8 cellular contexts compared by ENCODE assay signal in genomic region chr1:24501371-24502167, GRCh38. TPM values are rescaled to one million over a fixed set of nuclear protein-coding genes. Genes with fewer than 3 reads are reported as not detected.
DNase-seq lines count a peak whose midpoint lies in the region; ATAC-seq and TF ChIP-seq lines count a peak whose summit lies in the region.

No MANE protein-coding gene starts in this region.

- no peaks in the 10 kb centered on the region for H3K9me3 Mint-ChIP-seq in CD8-positive, alpha-beta T cell

- H3K36me3 ChIP-seq in CD8-positive, alpha-beta T cell (ENCODE audit: insufficient read depth, low read length) = no peaks in the 10 kb centered on the region

- peak overlapping the region; percentile 95 for H3K27ac Mint-ChIP-seq in CD8-positive, alpha-beta T cell

- H3K27ac ChIP-seq in CD8-positive, alpha-beta T cell (ENCODE audit: low read depth, low read length) = peak overlapping the region; percentile 95

- H3K27me3 Mint-ChIP-seq in CD8-positive, alpha-beta T cell (ENCODE audit: low read depth) = no peaks in the 10 kb centered on the region

- ATAC-seq in CD8-positive, alpha-beta T cell = no peak
- no peak for ATAC-seq in omental fat pad (ENCODE audit: low FRiP score)

- intact Hi-C loops in CD8-positive, alpha-beta T cell (cut with DNase I, micrococcal nuclease) = loop anchor here (1.0 to 10.0 kb wide), 12 partner anchors 15 to 543 kb away; partner anchors contain the start of genes NIPAL3 (in 2 of the 2), CLIC4 (in 1 of the 2), PNRC2 (in 1 of the 2) and SRRM1 (in 1 of the 2)

- peak overlapping the region; percentile 81 for H3K4me3 Mint-ChIP-seq in CD8-positive, alpha-beta T cell

- H3K27me3 ChIP-seq in CD8-positive, alpha-beta T cell (ENCODE audit: insufficient read depth, low read length) = no peaks in the 10 kb centered on the region

- peaks cover 38% of the 10 kb centered on the region for H3K4me1 ChIP-seq in CD8-positive, alpha-beta T cell (ENCODE audit: insufficient read depth, low read length)

- DNase-seq in CD8-positive, alpha-beta T cell = peak in 5 of 7 experiments; percentile 8 to 59 (median 37)
- peak; percentile 54 for DNase-seq in HT1080 (ENCODE audit: low read depth)
- DNase-seq in UCSD-AML1 (lab: John Stamatoyannopoulos, UW; ENCODE audit: unreplicated experiment) = peak; percentile 42
- DNase-seq in fibroblast of gingiva (ENCODE audit: low read depth) = peak; percentile 4
- DNase-seq in pons (ENCODE audit: low spot score) = peak; percentile 41
- no peak for DNase-seq in COLO829 (ENCODE audit: low spot score)
- DNase-seq in omental fat pad (ENCODE audit: low spot score) = no peak
- DNase-seq in NCI-H226 = no peak

- peak overlapping the region; percentile 76 for H3K4me3 ChIP-seq in CD8-positive, alpha-beta T cell (ENCODE audit: low read depth, low read length)

- CTCF ChIA-PET in CD8-positive, alpha-beta T cell (lab: Charles Lee) = interaction anchor here (1.0 to 8.7 kb wide), 11 partner anchors 10 to 86 kb away, joined by 3 to 72 read pairs (median 6); partner anchors contain the start of genes NIPAL3 and STPG1

- peaks cover 63% of the 10 kb centered on the region for H3K4me1 Mint-ChIP-seq in CD8-positive, alpha-beta T cell (ENCODE audit: low read depth)

- peaks cover 18% of the 10 kb centered on the region for H3K36me3 Mint-ChIP-seq in CD8-positive, alpha-beta T cell

- POLR2A ChIA-PET in CD8-positive, alpha-beta T cell (lab: Charles Lee) = interaction anchor here (0.6 to 8.5 kb wide), 18 partner anchors 9 to 89 kb away, joined by 3 to 148 read pairs (median 5); partner anchors contain the start of genes NIPAL3 and STPG1

- no peaks in the 10 kb centered on the region for H3K9me3 ChIP-seq in CD8-positive, alpha-beta T cell (ENCODE audit: low read length)

- no peak for TF ChIP-seq CTCF in CD8-positive, alpha-beta T cell (IDR thresholded peaks at IDR 0.05)
- no peak for TF ChIP-seq CTCF in omental fat pad (IDR thresholded peaks at IDR 0.05)

RNA-seq across cellular contexts. Expression of gene RCAN3, which starts 1.1 kb away (rescaled TPM):
- 100 to 1,000 TPM; 129 to 130 TPM for total RNA-seq in CD8-positive, alpha-beta T cell
- 6.5 and 8.8 TPM in 2 replicates for total RNA-seq in HT1080 (2014; rRNA removed; shearing (Covaris generic))
- polyA plus RNA-seq in HT1080 (2015; cell fraction: cytosol; rRNA removed) = 6.9 and 7.4 TPM in 2 replicates
- 4.0 and 4.8 TPM in 2 replicates for polyA plus RNA-seq in HT1080 (2015; cell fraction: nucleus; rRNA removed)
- total RNA-seq in omental fat pad = 10 to 100 TPM in 1 of 4 donors, 1 to 10 TPM in 3; 2.9 to 10.1 (median 4.1) TPM

RNA-seq across cellular contexts. Expression of gene NCMAP, which starts 54.3 kb away (rescaled TPM):
- under 1 TPM; 0.08 to 0.11 TPM for total RNA-seq in CD8-positive, alpha-beta T cell
- not detected in 2 replicates for total RNA-seq in HT1080 (2014; rRNA removed; shearing (Covaris generic))
- not detected in 2 replicates for polyA plus RNA-seq in HT1080 (2015; cell fraction: cytosol; rRNA removed)
- not detected in 2 replicates for polyA plus RNA-seq in HT1080 (2015; cell fraction: nucleus; rRNA removed)
- under 1 TPM in 1 of 4 donors, not detected in 3; 0.16 TPM for total RNA-seq in omental fat pad

Comparison
In these comparisons a context has a peak if more than half of its experiments do, and no peak if none do; other contexts are left out.
1. DNase-seq: peak in CD8-positive, alpha-beta T cell (5 of 7), HT1080 (single experiment), UCSD-AML1 (single experiment), fibroblast of gingiva (single experiment) and pons (single experiment); none in COLO829 (single experiment), omental fat pad (single experiment) and NCI-H226 (single experiment).
2. RNA of gene RCAN3, which starts 1.1 kb away (total RNA-seq): 129 to 130 TPM in CD8-positive, alpha-beta T cell; 6.5 to 8.8 TPM in HT1080 and 2.9 to 10.1 TPM in omental fat pad; every median in the first group is over 10 times any median in the second.